25 cellular contexts compared by ENCODE assay signal in the genomic region with DNA sequence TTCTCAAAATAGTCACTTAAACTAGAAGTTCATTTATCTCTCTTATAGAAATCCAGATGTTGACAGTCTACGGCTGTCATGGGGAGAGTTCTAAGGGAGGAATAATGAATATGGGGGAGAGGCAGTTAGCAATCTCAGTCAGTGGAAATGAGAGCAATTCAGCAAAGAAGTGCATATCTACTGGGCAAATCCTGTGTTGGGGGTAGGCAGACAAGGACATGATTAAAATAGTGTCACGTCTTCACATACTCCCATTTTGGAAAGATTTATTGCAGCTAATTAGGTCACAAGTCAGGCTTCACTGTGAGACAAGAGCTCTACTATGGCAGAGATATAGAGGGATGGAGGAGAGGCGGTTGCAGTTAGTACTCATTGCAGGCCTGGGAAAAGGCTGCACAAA. TPM values are rescaled to one million over a fixed set of nuclear protein-coding genes. Genes with fewer than 3 reads are reported as not detected.
"Had no signal": no experiment of that assay in that cellular context is flagged by ENCODE, and none has a peak within 500 bp of the region (broad histone marks: within the 10 kb centered on the region; RNA-seq: fewer than 3 reads in every experiment).

No MANE protein-coding gene starts in this region.

- H3K4me3 Mint-ChIP-seq: naive thymus-derived CD8-positive, alpha-beta T cell; neural progenitor cell; stimulated activated effector memory CD8-positive, alpha-beta T cell treated with anti-CD3 and anti-CD28 coated beads, Interleukin-12 subunit alpha, Interleukin-12 subunit beta, amount 100 ng/mL, for 72 hours had no signal

- H3K27ac Mint-ChIP-seq: naive thymus-derived CD8-positive, alpha-beta T cell; progenitor cell of endocrine pancreas; stimulated activated effector memory CD8-positive, alpha-beta T cell treated with anti-CD3 and anti-CD28 coated beads, Interleukin-12 subunit alpha, Interleukin-12 subunit beta, amount 100 ng/mL, for 72 hours had no signal

- H3K27me3 Mint-ChIP-seq: progenitor cell of endocrine pancreas had no signal

- H3K4me1 Mint-ChIP-seq: naive thymus-derived CD8-positive, alpha-beta T cell; neural progenitor cell had no signal

- DNase-seq: cortex of kidney; dorsolateral prefrontal cortex; effector CD8-positive, alpha-beta T cell; gastrocnemius medialis; heart right ventricle; hypothalamus; kidney glomerular epithelial cell; mammary epithelial cell; mucosa of descending colon; naive thymus-derived CD8-positive, alpha-beta T cell; nucleus accumbens; ovary; right lobe of liver; stimulated activated CD4-positive, alpha-beta T cell treated with anti-CD3 and anti-CD28 coated beads, Interleukin-4, amount 100 ng/mL, for 1 hour; stimulated activated CD8-positive, alpha-beta memory T cell treated with anti-CD3 and anti-CD28 coated beads, Interleukin-4, amount 100 ng/mL, for 48 hours; stimulated activated naive CD8-positive, alpha-beta T cell treated with anti-CD3 and anti-CD28 coated beads, Interleukin-15, Interleukin-2, amounts not matched to agents 100 U/mL and 50 U/mL, for 24 hours; tibial artery; upper lobe of left lung; uterus had no signal

- H3K4me1 ChIP-seq: heart right ventricle, neural progenitor cell, right lobe of liver, suprapubic skin, tibial artery, uterus had no signal

- H3K9me3 ChIP-seq: gastrocnemius medialis, heart right ventricle, mucosa of descending colon, ovary, right lobe of liver, suprapubic skin, tibial artery, upper lobe of left lung, uterus had no signal

- H3K9me3 Mint-ChIP-seq: naive thymus-derived CD8-positive, alpha-beta T cell; neural progenitor cell; stimulated activated effector memory CD8-positive, alpha-beta T cell treated with anti-CD3 and anti-CD28 coated beads, Interleukin-12 subunit alpha, Interleukin-12 subunit beta, amount 100 ng/mL, for 72 hours had no signal

- H3K27ac ChIP-seq: dorsolateral prefrontal cortex, gastrocnemius medialis, heart right ventricle, neural progenitor cell, ovary, right lobe of liver, suprapubic skin, tibial artery, upper lobe of left lung, uterus had no signal

- ATAC-seq: gastrocnemius medialis; heart right ventricle; left lobe of liver; mucosa of descending colon; naive thymus-derived CD8-positive, alpha-beta T cell; right lobe of liver; stimulated activated effector memory CD8-positive, alpha-beta T cell treated with anti-CD3 and anti-CD28 coated beads, Interleukin-12 subunit alpha, Interleukin-12 subunit beta, amount 100 ng/mL, for 72 hours; stimulated activated naive CD8-positive, alpha-beta T cell treated with anti-CD3 and anti-CD28 coated beads, Interleukin-15, Interleukin-2, amounts not matched to agents 100 U/mL and 50 U/mL, for 24 hours had no signal

- H3K36me3 Mint-ChIP-seq: naive thymus-derived CD8-positive, alpha-beta T cell; neural progenitor cell; stimulated activated effector memory CD8-positive, alpha-beta T cell treated with anti-CD3 and anti-CD28 coated beads, Interleukin-12 subunit alpha, Interleukin-12 subunit beta, amount 100 ng/mL, for 72 hours had no signal

- H3K36me3 ChIP-seq: gastrocnemius medialis, heart right ventricle, neural progenitor cell, ovary, right lobe of liver, suprapubic skin, tibial artery, upper lobe of left lung, uterus had no signal

- H3K4me3 ChIP-seq: dorsolateral prefrontal cortex, gastrocnemius medialis, heart right ventricle, mucosa of descending colon, neural progenitor cell, ovary, right lobe of liver, suprapubic skin, tibial artery, upper lobe of left lung, uterus had no signal

- H3K27me3 ChIP-seq: gastrocnemius medialis, heart right ventricle, ovary, right lobe of liver, suprapubic skin, upper lobe of left lung, uterus had no signal

- FAIRE-seq: islet of Langerhans had no signal

RNA-seq across cellular contexts. Expression of gene LRRC36, which starts 29.8 kb away (rescaled TPM):
- total RNA-seq: gastrocnemius medialis, mammary epithelial cell, right lobe of liver had no signal

RNA-seq across cellular contexts. Expression of gene KCTD19, which starts 29.8 kb away (rescaled TPM):
- total RNA-seq: gastrocnemius medialis; heart right ventricle; left lobe of liver; mammary epithelial cell; naive thymus-derived CD8-positive, alpha-beta T cell; right lobe of liver had no signal

RNA-seq across cellular contexts. Expression of gene TPPP3, which starts 36.9 kb away (rescaled TPM):
- total RNA-seq: mammary epithelial cell; naive thymus-derived CD8-positive, alpha-beta T cell had no signal
